Comparison of ENCODE assay signal across 17 cellular contexts in genomic region chr9:79104951-79105350, GRCh38.
A peak's percentile ranks its signal among the peaks of the same experiment; 100 is the strongest.
DNase-seq lines count a peak whose midpoint lies in the region; FAIRE-seq and TF ChIP-seq lines count a peak whose summit lies in the region.
"Had no signal": no experiment of that assay in that cellular context is flagged by ENCODE, and none has a peak within 500 bp of the region (broad histone marks: within the 10 kb centered on the region; RNA-seq: fewer than 3 reads in every experiment).

No MANE protein-coding gene starts in this region.

- H4K20me1 ChIP-seq in osteoblast (ENCODE audit: insufficient read depth, low read length) = no peaks in the 10 kb centered on the region

- H3K36me3 Mint-ChIP-seq in activated T-cell treated with anti-CD3 and anti-CD28 coated beads, Interleukin-2, amount 50 U/mL, for 24 hours (ENCODE audit: low read depth) = no peaks in the 10 kb centered on the region

- H3K4me1 Mint-ChIP-seq in activated T-cell treated with anti-CD3 and anti-CD28 coated beads, Interleukin-2, amount 50 U/mL, for 24 hours (ENCODE audit: low read depth) = no peaks in the 10 kb centered on the region
- H3K4me1 Mint-ChIP-seq: GM23338, H9 had no signal

- H3K27me3 Mint-ChIP-seq in activated T-cell treated with anti-CD3 and anti-CD28 coated beads, Interleukin-2, amount 50 U/mL, for 24 hours = no peaks in the 10 kb centered on the region
- H3K27me3 Mint-ChIP-seq: CD4-positive, alpha-beta T cell had no signal

- no peaks in the 10 kb centered on the region for H3K9me3 ChIP-seq in osteoblast (ENCODE audit: low read depth, low read length)

- H2AFZ ChIP-seq in osteoblast (ENCODE audit: low read length) = no peak overlapping the region
- H2AFZ ChIP-seq: GM23338 had no signal

- no peak overlapping the region for H3K4me2 ChIP-seq in osteoblast (ENCODE audit: insufficient read depth, low read length)
- H3K4me2 ChIP-seq: GM23338 had no signal

- peaks cover 5% of the 10 kb centered on the region for H3K4me1 ChIP-seq in osteoblast (ENCODE audit: insufficient read depth, low read length)

- no peaks in the 10 kb centered on the region for H3K27me3 ChIP-seq in osteoblast (ENCODE audit: insufficient read depth, low read length)

- DNase-seq in D341Med (ENCODE audit: low spot score) = peak; percentile 48
- DNase-seq in H54 (ENCODE audit: insufficient read length, low spot score) = no peak
- peak; percentile 82 for DNase-seq in NCI-H82 treated with DMSO at 0.1 percent for 48 hours (lab: John Stamatoyannopoulos, UW; ENCODE audit: unreplicated experiment)
- peak; percentile 23 for DNase-seq in osteoblast (ENCODE audit: insufficient read length, low spot score, missing footprints)
- no peak for DNase-seq in activated T-cell treated with anti-CD3 and anti-CD28 coated beads, Interleukin-2, amount 50 U/mL, for 24 hours
- DNase-seq in ecto neural progenitor cell (ENCODE audit: low spot score) = no peak
- DNase-seq in H4 (ENCODE audit: low spot score) = no peak
- DNase-seq: AML-193; CD4-positive, alpha-beta T cell; DMS 273 treated with DMSO at 0.1 percent for 48 hours; H9; KG1 had no signal

- no peak overlapping the region for H3K27ac ChIP-seq in osteoblast (ENCODE audit: low read depth, low read length)
- H3K27ac ChIP-seq: C4-2B had no signal

- H3K79me2 ChIP-seq in osteoblast (ENCODE audit: insufficient read depth, low read length) = no peaks in the 10 kb centered on the region

- no peak overlapping the region for H3K4me3 ChIP-seq in osteoblast (ENCODE audit: insufficient read depth, low read length)
- H3K4me3 ChIP-seq: GM23338 had no signal

- no peaks in the 10 kb centered on the region for H3K36me3 ChIP-seq in osteoblast (ENCODE audit: insufficient read depth, low read length)

- TF ChIP-seq POLR2A in H54 (IDR thresholded peaks at IDR 0.05; ENCODE audit: low read depth, low read length) = no peak

- peak; percentile 11 for FAIRE-seq in H54 (lab: Jason Lieb, UNC)
- FAIRE-seq: GM12891, GM18507, HTR-8/SVneo had no signal

- H3K9me3 Mint-ChIP-seq in activated T-cell treated with anti-CD3 and anti-CD28 coated beads, Interleukin-2, amount 50 U/mL, for 24 hours = peaks cover 7% of the 10 kb centered on the region

- no peak overlapping the region for H3K4me3 Mint-ChIP-seq in activated T-cell treated with anti-CD3 and anti-CD28 coated beads, Interleukin-2, amount 50 U/mL, for 24 hours
- H3K4me3 Mint-ChIP-seq: CD4-positive, alpha-beta T cell; GM23338; H9 had no signal

- H3K27ac Mint-ChIP-seq in activated T-cell treated with anti-CD3 and anti-CD28 coated beads, Interleukin-2, amount 50 U/mL, for 24 hours = no peak overlapping the region
- H3K27ac Mint-ChIP-seq: CD4-positive, alpha-beta T cell; GM23338; H9 had no signal

- no peak for TF ChIP-seq CTCF in osteoblast (IDR thresholded peaks at IDR 0.05; ENCODE audit: extremely low read depth, low read depth, low read length)

Comparison
In these comparisons a context has a peak if more than half of its experiments do, and no peak if none do; other contexts are left out.
1. DNase-seq: peak in D341Med (single experiment), NCI-H82 treated with DMSO at 0.1 percent for 48 hours (single experiment) and osteoblast (single experiment); none in H54 (single experiment), activated T-cell treated with anti-CD3 and anti-CD28 coated beads, Interleukin-2, amount 50 U/mL, for 24 hours (single experiment), ecto neural progenitor cell (single experiment) and H4 (single experiment).